In the genomic region with DNA sequence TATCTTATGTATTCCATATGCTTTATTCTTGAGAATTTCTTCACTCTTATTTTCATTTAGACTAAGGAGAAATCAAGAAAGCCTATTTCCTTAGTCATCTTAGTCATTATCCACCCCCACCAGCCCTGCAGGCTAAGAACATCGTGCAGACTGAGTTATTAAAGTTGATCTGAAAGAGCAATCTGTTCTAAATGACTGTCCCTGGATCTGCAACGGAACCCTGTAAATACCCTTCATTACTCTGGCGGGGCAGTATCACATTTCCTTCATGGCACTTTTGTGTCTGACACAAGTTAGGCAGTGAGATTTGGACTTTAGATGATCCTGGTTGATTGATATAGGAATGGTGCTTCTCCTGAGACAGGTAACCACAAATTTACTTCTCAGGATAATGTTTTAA, we compare ENCODE assay signal across 12 cellular contexts. TPM values are rescaled to one million over a fixed set of nuclear protein-coding genes. Genes with fewer than 3 reads are reported as not detected.
DNase-seq lines count a peak whose midpoint lies in the region; ATAC-seq and TF ChIP-seq lines count a peak whose summit lies in the region.
"Had no signal": no experiment of that assay in that cellular context is flagged by ENCODE, and none has a peak within 500 bp of the region (broad histone marks: within the 10 kb centered on the region; RNA-seq: fewer than 3 reads in every experiment).

No MANE protein-coding gene starts in this region.

- peaks cover 16% of the 10 kb centered on the region for H3K4me1 ChIP-seq in A673 (ENCODE audit: insufficient read depth, low read length, poor library complexity, severe bottlenecking)

- POLR2A ChIA-PET in A673 (lab: Charles Lee; ENCODE audit: low non-redundant PET): no interaction called here

- ATAC-seq in SK-N-SH treated with all-trans-retinoic acid at 6 μM for 48 hours: peak; percentile 88

- TF ChIP-seq CTCF in A673 (conservative IDR thresholded peaks at IDR 0.05; ENCODE audit: low read depth, low read length) (no peak), fibroblast of the aortic adventitia (IDR thresholded peaks at IDR 0.05; ENCODE audit: insufficient read depth, low read length) (no peak)

- in situ Hi-C loops in KBM-7 (cut with MboI; ENCODE audit: low pct_unique_long_range_greater_than_20kb, low sequenced_read_pairs): no loop called here

- BruUV-seq in A673 (replicated peaks; lab: Mats Ljungman, UMichigan): no TSS peak

- H3K27me3 ChIP-seq in A673 (replicated peaks; ENCODE audit: insufficient read depth, low read depth, low read length, poor library complexity): no peaks in the 10 kb centered on the region

- CTCF ChIA-PET in A673 (lab: Charles Lee): no interaction called here

- H3K4me3 ChIP-seq in A673 (ENCODE audit: low read depth, low read length, poor library complexity, severe bottlenecking) (peak overlapping the region; percentile 1), fibroblast of the aortic adventitia (ENCODE audit: low read depth, low read length) (no peak overlapping the region)

- intact Hi-C loops in A673 (cut with micrococcal nuclease; ENCODE audit: unreplicated experiment): no loop called here

- peak overlapping the region; percentile 18 for H3K27ac ChIP-seq in A673 (ENCODE audit: low read depth, low read length, poor library complexity, severe bottlenecking)

- H3K36me3 ChIP-seq in A673 (ENCODE audit: insufficient read depth, low read length, poor library complexity, severe bottlenecking): no peaks in the 10 kb centered on the region

- no peaks in the 10 kb centered on the region for H3K9me3 ChIP-seq in A673 (ENCODE audit: low read depth, low read length, poor library complexity, severe bottlenecking)

- DNase-seq in A673 (ENCODE audit: low spot score): peak; percentile 84
- DNase-seq in HCEC 1CT: peak; percentile 81
- DNase-seq in fibroblast of the aortic adventitia (ENCODE audit: low read depth): peak; percentile 19
- no peak for DNase-seq in ecto neural progenitor cell (ENCODE audit: low spot score)
- no peak for DNase-seq in NCI-H1930 (lab: John Stamatoyannopoulos, UW)
- no peak for DNase-seq in NCI-H1694 (lab: John Stamatoyannopoulos, UW)
- no peak for DNase-seq in KBM-7
- DNase-seq: activated CD8-positive, alpha-beta memory T cell treated with anti-CD3 and anti-CD28 coated beads for 24 hours; CD4-positive, CD25-positive, alpha-beta regulatory T cell; NCI-H510A; occipital lobe had no signal

TF ChIP-seq in SK-N-SH treated with all-trans-retinoic acid at 6 μM for 48 hours, 23 proteins besides CTCF, POLR2A, EP300 and RAD21:
- TF ChIP-seq, protein P1, sequence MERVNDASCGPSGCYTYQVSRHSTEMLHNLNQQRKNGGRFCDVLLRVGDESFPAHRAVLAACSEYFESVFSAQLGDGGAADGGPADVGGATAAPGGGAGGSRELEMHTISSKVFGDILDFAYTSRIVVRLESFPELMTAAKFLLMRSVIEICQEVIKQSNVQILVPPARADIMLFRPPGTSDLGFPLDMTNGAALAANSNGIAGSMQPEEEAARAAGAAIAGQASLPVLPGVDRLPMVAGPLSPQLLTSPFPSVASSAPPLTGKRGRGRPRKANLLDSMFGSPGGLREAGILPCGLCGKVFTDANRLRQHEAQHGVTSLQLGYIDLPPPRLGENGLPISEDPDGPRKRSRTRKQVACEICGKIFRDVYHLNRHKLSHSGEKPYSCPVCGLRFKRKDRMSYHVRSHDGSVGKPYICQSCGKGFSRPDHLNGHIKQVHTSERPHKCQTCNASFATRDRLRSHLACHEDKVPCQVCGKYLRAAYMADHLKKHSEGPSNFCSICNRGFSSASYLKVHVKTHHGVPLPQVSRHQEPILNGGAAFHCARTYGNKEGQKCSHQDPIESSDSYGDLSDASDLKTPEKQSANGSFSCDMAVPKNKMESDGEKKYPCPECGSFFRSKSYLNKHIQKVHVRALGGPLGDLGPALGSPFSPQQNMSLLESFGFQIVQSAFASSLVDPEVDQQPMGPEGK (CRISPR knock-in tag; IDR thresholded peaks at IDR 0.05; ENCODE audit: borderline replicate concordance): no peak
- TF ChIP-seq ISL1 (CRISPR knock-in tag; IDR thresholded peaks at IDR 0.05) (no peak), TCF4 (CRISPR knock-in tag; IDR thresholded peaks at IDR 0.05; ENCODE audit: borderline replicate concordance) (no peak), ZNF70 (CRISPR knock-in tag; IDR thresholded peaks at IDR 0.05) (no peak), SNAI2 (CRISPR knock-in tag; IDR thresholded peaks at IDR 0.05) (no peak), ESRRG (CRISPR knock-in tag; IDR thresholded peaks at IDR 0.05) (no peak)
- TF ChIP-seq, protein P2, sequence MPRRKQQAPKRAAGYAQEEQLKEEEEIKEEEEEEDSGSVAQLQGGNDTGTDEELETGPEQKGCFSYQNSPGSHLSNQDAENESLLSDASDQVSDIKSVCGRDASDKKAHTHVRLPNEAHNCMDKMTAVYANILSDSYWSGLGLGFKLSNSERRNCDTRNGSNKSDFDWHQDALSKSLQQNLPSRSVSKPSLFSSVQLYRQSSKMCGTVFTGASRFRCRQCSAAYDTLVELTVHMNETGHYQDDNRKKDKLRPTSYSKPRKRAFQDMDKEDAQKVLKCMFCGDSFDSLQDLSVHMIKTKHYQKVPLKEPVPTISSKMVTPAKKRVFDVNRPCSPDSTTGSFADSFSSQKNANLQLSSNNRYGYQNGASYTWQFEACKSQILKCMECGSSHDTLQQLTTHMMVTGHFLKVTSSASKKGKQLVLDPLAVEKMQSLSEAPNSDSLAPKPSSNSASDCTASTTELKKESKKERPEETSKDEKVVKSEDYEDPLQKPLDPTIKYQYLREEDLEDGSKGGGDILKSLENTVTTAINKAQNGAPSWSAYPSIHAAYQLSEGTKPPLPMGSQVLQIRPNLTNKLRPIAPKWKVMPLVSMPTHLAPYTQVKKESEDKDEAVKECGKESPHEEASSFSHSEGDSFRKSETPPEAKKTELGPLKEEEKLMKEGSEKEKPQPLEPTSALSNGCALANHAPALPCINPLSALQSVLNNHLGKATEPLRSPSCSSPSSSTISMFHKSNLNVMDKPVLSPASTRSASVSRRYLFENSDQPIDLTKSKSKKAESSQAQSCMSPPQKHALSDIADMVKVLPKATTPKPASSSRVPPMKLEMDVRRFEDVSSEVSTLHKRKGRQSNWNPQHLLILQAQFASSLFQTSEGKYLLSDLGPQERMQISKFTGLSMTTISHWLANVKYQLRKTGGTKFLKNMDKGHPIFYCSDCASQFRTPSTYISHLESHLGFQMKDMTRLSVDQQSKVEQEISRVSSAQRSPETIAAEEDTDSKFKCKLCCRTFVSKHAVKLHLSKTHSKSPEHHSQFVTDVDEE (CRISPR knock-in tag; IDR thresholded peaks at IDR 0.05): no peak

RNA-seq across cellular contexts. Expression of a gene that starts 3.5 kb away (rescaled TPM):
- 0.87 and 1.7 TPM in 2 replicates for total RNA-seq in A673 (2021)
- 0.08 and 1.7 TPM in 2 replicates for total RNA-seq in fibroblast of the aortic adventitia (ENCODE audit: low replicate concordance)
- total RNA-seq: CD4-positive, CD25-positive, alpha-beta regulatory T cell; occipital lobe had no signal

RNA-seq across cellular contexts. Expression of a gene that starts 30.7 kb away (rescaled TPM):
- total RNA-seq in A673 (2021) (48.5 and 52.2 TPM in 2 replicates), fibroblast of the aortic adventitia (ENCODE audit: low replicate concordance) (49.7 and 131 TPM in 2 replicates)

Comparison
In these comparisons a context has a peak if more than half of its experiments do, and no peak if none do; other contexts are left out.
1. DNase-seq: peak in A673 (single experiment), HCEC 1CT (single experiment) and fibroblast of the aortic adventitia (single experiment); none in ecto neural progenitor cell (single experiment), NCI-H1930 (0 of 2), NCI-H1694 (single experiment) and KBM-7 (single experiment).